In genomic region chr1:4468386-4468785, GRCh38 we compare ENCODE assay signal across 22 cellular contexts.
DNase-seq lines count a peak whose midpoint lies in the region; TF ChIP-seq lines count a peak whose summit lies in the region.
"Had no signal": no experiment of that assay in that cellular context is flagged by ENCODE, and none has a peak within 500 bp of the region (broad histone marks: within the 10 kb centered on the region; RNA-seq: fewer than 3 reads in every experiment).

No MANE protein-coding gene starts in this region.

- no peak overlapping the region for H4K91ac ChIP-seq in trophoblast cell (ENCODE audit: low read depth, low read length)

- H4K8ac ChIP-seq in trophoblast cell (ENCODE audit: low read depth, low read length) = no peak overlapping the region

- H3K4me1 Mint-ChIP-seq in chondrocyte (ENCODE audit: low read depth) = no peaks in the 10 kb centered on the region
- H3K4me1 Mint-ChIP-seq: CD4-positive, alpha-beta memory T cell had no signal

- H3K4me3 Mint-ChIP-seq in chondrocyte (ENCODE audit: unreplicated experiment) = no peak overlapping the region
- H3K4me3 Mint-ChIP-seq: CD4-positive, alpha-beta memory T cell; HFFc6 had no signal

- CTCF ChIA-PET in GM10248 (lab: Yijun Ruan, JAX) = no interaction called here

- TF ChIP-seq CTCF in chondrocyte (IDR thresholded peaks at IDR 0.05) (no peak), GM10248 (IDR thresholded peaks at IDR 0.05; ENCODE audit: control extremely low read depth, extremely low read depth, low read depth, missing control alignments) (no peak)

- H3K36me3 ChIP-seq in trophoblast cell (ENCODE audit: control insufficient read depth in 1 of 2, insufficient read depth in 2 of 2, low read length in 2 of 2) = no peaks in the 10 kb centered on the region
- H3K36me3 ChIP-seq: BE2C; BLaER1 treated with 17β-estradiol and CSF1 and Interleukin-3, amounts not matched to agents 10 nM and 100 nM; HAP-1 had no signal

- H3K4ac ChIP-seq in trophoblast cell (ENCODE audit: low read depth, low read length) = no peak overlapping the region

- no peak overlapping the region for H3K4me2 ChIP-seq in trophoblast cell (ENCODE audit: low read length)
- H3K4me2 ChIP-seq: A549; BLaER1 treated with 17β-estradiol and CSF1 and Interleukin-3, amounts not matched to agents 10 nM and 100 nM had no signal

- H2BK12ac ChIP-seq in trophoblast cell (ENCODE audit: low read length) = no peak overlapping the region

- H3K9me3 ChIP-seq in trophoblast cell (ENCODE audit: insufficient read depth, low read depth, low read length) = peaks cover 9% of the 10 kb centered on the region
- H3K9me3 ChIP-seq: A549, BE2C, HAP-1 had no signal

- no peaks in the 10 kb centered on the region for H3K27me3 ChIP-seq in trophoblast cell (ENCODE audit: insufficient read depth, low read length)
- H3K27me3 ChIP-seq: BE2C; BLaER1 treated with 17β-estradiol and CSF1 and Interleukin-3, amounts not matched to agents 10 nM and 100 nM had no signal

- H3K36me3 Mint-ChIP-seq in chondrocyte (ENCODE audit: low read depth) = no peaks in the 10 kb centered on the region
- H3K36me3 Mint-ChIP-seq: CD4-positive, alpha-beta memory T cell had no signal

- POLR2A ChIA-PET in GM10248 (lab: Yijun Ruan, JAX) = no interaction called here

- H3K23ac ChIP-seq in trophoblast cell (ENCODE audit: low read length) = no peak overlapping the region

- peak; percentile 19 for DNase-seq in activated effector memory CD4-positive, alpha-beta T cell treated with anti-CD3 and anti-CD28 coated beads, Interleukin-2, amount 50 U/mL, for 16 hours
- no peak for DNase-seq in activated effector memory CD4-positive, alpha-beta T cell treated with Interleukin-2 at 50 U/mL for 16 hours
- DNase-seq in chondrocyte (ENCODE audit: low spot score) (peak; percentile 72), trophoblast cell (no peak), HuH-7.5 (ENCODE audit: low spot score) (no peak), GM10248 (ENCODE audit: extremely low spot score) (no peak), NCI-H524 treated with DMSO at 0.1 percent for 48 hours (lab: John Stamatoyannopoulos, UW) (no peak)
- DNase-seq: 8988T; ACHN; AML-193; BE2C; Calu3; CD4-positive, alpha-beta memory T cell; COR-L47; DMS53; DMS79 treated with DMSO at 0.1 percent for 48 hours; GF-D8; GOT3; HFFc6 had no signal

- H3K9ac ChIP-seq in trophoblast cell (ENCODE audit: low read length) = peak overlapping the region; percentile 34
- H3K9ac ChIP-seq: BLaER1 treated with 17β-estradiol and CSF1 and Interleukin-3, amounts not matched to agents 10 nM and 100 nM had no signal

- H2AK5ac ChIP-seq in trophoblast cell (ENCODE audit: low read length) = no peak overlapping the region

- no peaks in the 10 kb centered on the region for H3K27me3 Mint-ChIP-seq in chondrocyte (ENCODE audit: low read depth)

- H3K79me2 ChIP-seq in trophoblast cell (ENCODE audit: control insufficient read depth, insufficient read depth, low read length, poor library complexity) = no peaks in the 10 kb centered on the region

- WGBS in trophoblast cell (ENCODE audit: extremely low coverage, insufficient coverage, insufficient read length) = no CpG with 5 or more reads among the region's 8 CpGs

- no peak overlapping the region for H3K4me3 ChIP-seq in trophoblast cell (ENCODE audit: low read depth, low read length)
- H3K4me3 ChIP-seq: A549; BLaER1 treated with 17β-estradiol and CSF1 and Interleukin-3, amounts not matched to agents 10 nM and 100 nM; HAP-1 had no signal

- H3K14ac ChIP-seq in trophoblast cell (ENCODE audit: low read length) = no peak overlapping the region

- H3K27ac ChIP-seq in trophoblast cell (ENCODE audit: low read depth, low read length) = no peak overlapping the region
- H3K27ac ChIP-seq: A549; BLaER1 treated with 17β-estradiol and CSF1 and Interleukin-3, amounts not matched to agents 10 nM and 100 nM had no signal

- no peak overlapping the region for H4K12ac ChIP-seq in trophoblast cell (ENCODE audit: low read depth, low read length)

- no peak overlapping the region for H3K27ac Mint-ChIP-seq in chondrocyte (ENCODE audit: unreplicated experiment)
- H3K27ac Mint-ChIP-seq: CD4-positive, alpha-beta memory T cell; HFFc6 had no signal

- no peaks in the 10 kb centered on the region for H3K4me1 ChIP-seq in trophoblast cell (ENCODE audit: control insufficient read depth in 1 of 2, insufficient read depth in 2 of 2, low read length in 2 of 2)
- H3K4me1 ChIP-seq: A549; BE2C; BLaER1 treated with 17β-estradiol and CSF1 and Interleukin-3, amounts not matched to agents 10 nM and 100 nM; HAP-1 had no signal

- H2BK5ac ChIP-seq in trophoblast cell (ENCODE audit: low read depth, low read length, poor library complexity) = no peak overlapping the region

- no peaks in the 10 kb centered on the region for H3K79me1 ChIP-seq in trophoblast cell (ENCODE audit: low read length)

- no peak overlapping the region for H2BK120ac ChIP-seq in trophoblast cell (ENCODE audit: insufficient read depth, low read length, poor library complexity)

- H3K9me3 Mint-ChIP-seq in chondrocyte (ENCODE audit: low read depth) = peaks cover 37% of the 10 kb centered on the region

- no peak overlapping the region for H2AFZ ChIP-seq in trophoblast cell (ENCODE audit: insufficient read depth, low read length, poor library complexity)

- H3K18ac ChIP-seq in trophoblast cell (ENCODE audit: low read length) = no peak overlapping the region

Comparison
In these comparisons a context has a peak if more than half of its experiments do, and no peak if none do; other contexts are left out.
1. DNase-seq: peak in activated effector memory CD4-positive, alpha-beta T cell treated with anti-CD3 and anti-CD28 coated beads, Interleukin-2, amount 50 U/mL, for 16 hours (single experiment) and chondrocyte (single experiment); none in activated effector memory CD4-positive, alpha-beta T cell treated with Interleukin-2 at 50 U/mL for 16 hours (single experiment), trophoblast cell (0 of 2), HuH-7.5 (single experiment), GM10248 (single experiment) and NCI-H524 treated with DMSO at 0.1 percent for 48 hours (single experiment).